ENCODE assay signal across 8 cellular contexts in the genomic region with DNA sequence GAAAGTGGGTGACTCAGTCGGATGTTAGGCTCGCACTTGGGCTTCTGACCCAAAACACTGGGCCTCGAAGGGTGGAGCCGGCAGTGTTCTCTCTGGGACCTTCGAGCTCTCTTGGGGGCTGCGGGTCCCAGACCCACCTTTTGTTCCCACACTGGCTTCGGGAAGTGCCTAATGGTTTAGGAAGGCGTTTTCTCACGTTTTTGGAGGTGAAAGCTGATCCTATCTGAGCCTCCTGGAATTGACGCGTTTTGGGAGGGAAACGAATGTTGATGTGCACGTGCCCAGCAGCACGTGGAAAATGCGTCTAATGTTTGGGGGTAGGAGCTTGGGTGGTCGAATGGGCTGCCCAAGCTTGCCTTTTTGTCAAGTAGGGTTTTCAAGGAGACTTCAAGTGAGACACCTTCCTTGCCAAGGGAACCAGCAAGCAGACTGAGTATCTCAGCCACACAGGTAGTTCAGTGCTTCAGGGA. TPM values are rescaled to one million over a fixed set of nuclear protein-coding genes. Genes with fewer than 3 reads are reported as not detected.
DNase-seq lines count a peak whose midpoint lies in the region; TF ChIP-seq lines count a peak whose summit lies in the region.

No MANE protein-coding gene starts in this region.

- H3K4me1 ChIP-seq in mesodermal cell (ENCODE audit: control insufficient read depth, insufficient read depth, low read length, poor library complexity, severe bottlenecking) = peaks cover 16% of the 10 kb centered on the region

- no peaks in the 10 kb centered on the region for H3K9me3 Mint-ChIP-seq in IgD-negative memory B cell

- peaks cover 14 to 24% (median 21%) of the 10 kb centered on the region in 3 donors for H3K4me1 Mint-ChIP-seq in IgD-negative memory B cell

- H3K27ac Mint-ChIP-seq in IgD-negative memory B cell = peak overlapping the region in 2 of 3 donors; percentile 81 to 96

- H3K4me3 ChIP-seq in cardiac fibroblast (replicated peaks in 1 of 2; ENCODE audit: low read depth in 2 of 2, low read length in 2 of 2) = peak overlapping the region; percentile 62 to 98
- H3K4me3 ChIP-seq in mesodermal cell (ENCODE audit: extremely low read depth, insufficient read depth, low read length, poor library complexity, severe bottlenecking) = peak overlapping the region; percentile 99

- in situ Hi-C loops in ACHN (cut with HindIII; ENCODE audit: low pct_ligation_motif_present, low pct_unique_long_range_greater_than_20kb, low sequenced_read_pairs) = no loop called here

- H3K36me3 ChIP-seq in mesodermal cell (ENCODE audit: control insufficient read depth, insufficient read depth, low read length) = peaks cover 61% of the 10 kb centered on the region

- H3K9me3 ChIP-seq in mesodermal cell (ENCODE audit: control insufficient read depth, low read length) = no peaks in the 10 kb centered on the region

- H3K4me3 Mint-ChIP-seq in IgD-negative memory B cell = peak overlapping the region; percentile 83 to 94 (median 93)

- TF ChIP-seq CTCF in cardiac fibroblast (IDR thresholded peaks at IDR 0.05; ENCODE audit: low read depth, low read length) = no peak

- H3K27ac ChIP-seq in mesodermal cell (ENCODE audit: low read depth, low read length, severe bottlenecking) = peak overlapping the region; percentile 94

- no peaks in the 10 kb centered on the region for H3K27me3 Mint-ChIP-seq in IgD-negative memory B cell

- WGBS in mesodermal cell (ENCODE audit: insufficient coverage in 2 of 2), 2 experiments = 15% methylated on average over 15 of the region's 16 CpGs

- H3K36me3 Mint-ChIP-seq in IgD-negative memory B cell = no peaks in the 10 kb centered on the region

- DNase-seq in COLO668 (lab: John Stamatoyannopoulos, UW; ENCODE audit: unreplicated experiment) = peak; percentile 19
- peak in 1 of 2 donors; percentile 90 for DNase-seq in cardiac fibroblast (ENCODE audit: low read depth in 2 of 2)
- no peak for DNase-seq in GDM1 (lab: John Stamatoyannopoulos, UW)
- DNase-seq in H4 (ENCODE audit: low spot score) = no peak
- no peak for DNase-seq in activated CD4-positive, CD25-positive, alpha-beta regulatory T cell (lab: John Stamatoyannopoulos, UW)
- no peak for DNase-seq in ACHN

RNA-seq across cellular contexts. Expression of a gene that starts 0.7 kb away (rescaled TPM):
- 37.6 TPM for polyA plus RNA-seq in IgD-negative memory B cell
- polyA plus RNA-seq in mesodermal cell (2013, experiment 1 of 2) = 117 TPM
- polyA plus RNA-seq in mesodermal cell (2013, experiment 2 of 2) = 80.5 TPM
- 26.6 and 38.3 TPM in 2 replicates for total RNA-seq in H4 (2014; rRNA removed; shearing (Covaris generic))

RNA-seq across cellular contexts. Expression of a gene that starts 0.9 kb away (rescaled TPM):
- polyA plus RNA-seq in IgD-negative memory B cell = 33.2 TPM
- 51.9 TPM for polyA plus RNA-seq in mesodermal cell (2013, experiment 1 of 2)
- polyA plus RNA-seq in mesodermal cell (2013, experiment 2 of 2) = 41.2 TPM
- total RNA-seq in H4 (2014; rRNA removed; shearing (Covaris generic)) = 31.1 and 47.5 TPM in 2 replicates

RNA-seq across cellular contexts. Expression of a gene that starts 17.9 kb away (rescaled TPM):
- polyA plus RNA-seq in IgD-negative memory B cell = 27.9 TPM
- polyA plus RNA-seq in mesodermal cell (2013, experiment 1 of 2) = 18.6 TPM
- polyA plus RNA-seq in mesodermal cell (2013, experiment 2 of 2) = 17.7 TPM
- 10.7 and 16.7 TPM in 2 replicates for total RNA-seq in H4 (2014; rRNA removed; shearing (Covaris generic))

RNA-seq across cellular contexts. Expression of a gene that starts 18.1 kb away (rescaled TPM):
- polyA plus RNA-seq in IgD-negative memory B cell = 77.7 TPM
- 32.0 TPM for polyA plus RNA-seq in mesodermal cell (2013, experiment 1 of 2)
- polyA plus RNA-seq in mesodermal cell (2013, experiment 2 of 2) = 23.7 TPM
- total RNA-seq in H4 (2014; rRNA removed; shearing (Covaris generic)) = 36.3 and 47.4 TPM in 2 replicates

RNA-seq across cellular contexts. Expression of a gene that starts 18.7 kb away (rescaled TPM):
- 63.7 TPM for polyA plus RNA-seq in IgD-negative memory B cell
- polyA plus RNA-seq in mesodermal cell (2013, experiment 1 of 2) = 69.7 TPM
- polyA plus RNA-seq in mesodermal cell (2013, experiment 2 of 2) = 65.7 TPM
- 16.9 and 21.9 TPM in 2 replicates for total RNA-seq in H4 (2014; rRNA removed; shearing (Covaris generic))
